ENCODE assay signal across 10 cellular contexts in genomic region chr4:137310593-137311490, GRCh38.
DNase-seq lines count a peak whose midpoint lies in the region; ATAC-seq and TF ChIP-seq lines count a peak whose summit lies in the region.
"Had no signal": no experiment of that assay in that cellular context is flagged by ENCODE, and none has a peak within 500 bp of the region (broad histone marks: within the 10 kb centered on the region; RNA-seq: fewer than 3 reads in every experiment).

No MANE protein-coding gene starts in this region.

- H3K9me2 ChIP-seq in Karpas-422 (replicated peaks; ENCODE audit: insufficient read depth, low read length), result no peaks in the 10 kb centered on the region

- H3K4me1 ChIP-seq in subcutaneous abdominal adipose tissue (ENCODE audit: control insufficient read depth in 5 of 5, insufficient read depth in 5 of 5, low read length in 5 of 5), result peaks cover 0 to 21% (median 7%) of the 10 kb centered on the region in 5 donors
- no peaks in the 10 kb centered on the region for H3K4me1 ChIP-seq in Karpas-422 (ENCODE audit: low read length)

- H3K27me3 ChIP-seq in subcutaneous abdominal adipose tissue (ENCODE audit: control insufficient read depth in 5 of 5, insufficient read depth in 4 of 5, low read length in 5 of 5) (no peaks in the 10 kb centered on the region), Karpas-422 (ENCODE audit: low read length) (no peaks in the 10 kb centered on the region)
- H3K27me3 ChIP-seq: cardiac muscle cell, neutrophil had no signal

- no peaks in the 10 kb centered on the region for H3K36me3 ChIP-seq in subcutaneous abdominal adipose tissue (ENCODE audit: control insufficient read depth in 5 of 5, insufficient read depth in 5 of 5, low read length in 5 of 5)
- H3K36me3 ChIP-seq in Karpas-422 (ENCODE audit: insufficient read depth, low read length), result no peaks in the 10 kb centered on the region
- H3K36me3 ChIP-seq: cardiac muscle cell, neutrophil had no signal

- H3K4me3 ChIP-seq in fibroblast of villous mesenchyme (ENCODE audit: low read depth, low read length), result no peak overlapping the region
- H3K4me3 ChIP-seq in subcutaneous abdominal adipose tissue (ENCODE audit: low read depth in 1 of 5, low read length in 5 of 5), result no peak overlapping the region
- H3K4me3 ChIP-seq in Karpas-422 (ENCODE audit: low read length), result no peak overlapping the region
- H3K4me3 ChIP-seq: cardiac muscle cell had no signal

- no peaks in the 10 kb centered on the region for H3K79me2 ChIP-seq in Karpas-422 (ENCODE audit: low read length)

- peak overlapping the region; percentile 66 for H3K27ac ChIP-seq in subcutaneous abdominal adipose tissue (ENCODE audit: low read depth, low read length)
- no peak overlapping the region for H3K27ac ChIP-seq in Karpas-422 (ENCODE audit: low read length)
- H3K27ac ChIP-seq: cardiac muscle cell, neutrophil had no signal

- H4K20me1 ChIP-seq in Karpas-422 (ENCODE audit: insufficient read depth, low read depth, low read length), result no peaks in the 10 kb centered on the region

- peak; percentile 77 for DNase-seq in GM04503 (ENCODE audit: low read depth)
- DNase-seq in fibroblast of villous mesenchyme (ENCODE audit: low read depth), result peak; percentile 86
- DNase-seq in AML-193 (lab: John Stamatoyannopoulos, UW), result no peak
- DNase-seq in hypothalamus (lab: John Stamatoyannopoulos, UW), result no peak
- DNase-seq in Karpas-422, result no peak
- DNase-seq: activated CD8-positive, alpha-beta memory T cell treated with anti-CD3 and anti-CD28 coated beads for 24 hours had no signal

- peak; percentile 94 for ATAC-seq in SK-N-SH treated with all-trans-retinoic acid at 6 μM for 48 hours

- no peak overlapping the region for H3K4me2 ChIP-seq in Karpas-422 (ENCODE audit: low read depth, low read length, poor library complexity, severe bottlenecking)

- no peak for TF ChIP-seq CTCF in fibroblast of villous mesenchyme (IDR thresholded peaks at IDR 0.05; ENCODE audit: insufficient read depth, low read depth, low read length)

- no peak overlapping the region for H2AFZ ChIP-seq in Karpas-422 (ENCODE audit: low read length)

- no peaks in the 10 kb centered on the region for H3K9me3 ChIP-seq in subcutaneous abdominal adipose tissue (ENCODE audit: control insufficient read depth in 5 of 5, low read length in 5 of 5)
- peaks cover 20% of the 10 kb centered on the region for H3K9me3 ChIP-seq in Karpas-422 (ENCODE audit: low read length)
- H3K9me3 ChIP-seq: neutrophil had no signal

- H3K9ac ChIP-seq in subcutaneous abdominal adipose tissue (ENCODE audit: low read length in 5 of 5), result no peak overlapping the region
- H3K9ac ChIP-seq in Karpas-422 (ENCODE audit: low read length), result no peak overlapping the region

TF ChIP-seq in SK-N-SH treated with all-trans-retinoic acid at 6 μM for 48 hours, 23 proteins besides CTCF, POLR2A, EP300 and RAD21:
- TF ChIP-seq TOX (CRISPR knock-in tag; IDR thresholded peaks at IDR 0.05; ENCODE audit: borderline replicate concordance) (no peak), ISL1 (CRISPR knock-in tag; IDR thresholded peaks at IDR 0.05) (peak; percentile 32), OSR1 (CRISPR knock-in tag; IDR thresholded peaks at IDR 0.05) (no peak), PPARA (CRISPR knock-in tag; IDR thresholded peaks at IDR 0.05; ENCODE audit: borderline replicate concordance) (no peak), TCF4 (CRISPR knock-in tag; IDR thresholded peaks at IDR 0.05; ENCODE audit: borderline replicate concordance) (peak; percentile 72; the same call in 1 of the 2 replicates)
- TF ChIP-seq, protein P1, sequence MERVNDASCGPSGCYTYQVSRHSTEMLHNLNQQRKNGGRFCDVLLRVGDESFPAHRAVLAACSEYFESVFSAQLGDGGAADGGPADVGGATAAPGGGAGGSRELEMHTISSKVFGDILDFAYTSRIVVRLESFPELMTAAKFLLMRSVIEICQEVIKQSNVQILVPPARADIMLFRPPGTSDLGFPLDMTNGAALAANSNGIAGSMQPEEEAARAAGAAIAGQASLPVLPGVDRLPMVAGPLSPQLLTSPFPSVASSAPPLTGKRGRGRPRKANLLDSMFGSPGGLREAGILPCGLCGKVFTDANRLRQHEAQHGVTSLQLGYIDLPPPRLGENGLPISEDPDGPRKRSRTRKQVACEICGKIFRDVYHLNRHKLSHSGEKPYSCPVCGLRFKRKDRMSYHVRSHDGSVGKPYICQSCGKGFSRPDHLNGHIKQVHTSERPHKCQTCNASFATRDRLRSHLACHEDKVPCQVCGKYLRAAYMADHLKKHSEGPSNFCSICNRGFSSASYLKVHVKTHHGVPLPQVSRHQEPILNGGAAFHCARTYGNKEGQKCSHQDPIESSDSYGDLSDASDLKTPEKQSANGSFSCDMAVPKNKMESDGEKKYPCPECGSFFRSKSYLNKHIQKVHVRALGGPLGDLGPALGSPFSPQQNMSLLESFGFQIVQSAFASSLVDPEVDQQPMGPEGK (CRISPR knock-in tag; IDR thresholded peaks at IDR 0.05; ENCODE audit: borderline replicate concordance), result no peak

Comparison
In these comparisons a context has a peak if more than half of its experiments do, and no peak if none do; other contexts are left out.
1. DNase-seq: peak in GM04503 (single experiment) and fibroblast of villous mesenchyme (single experiment); none in AML-193 (0 of 2), hypothalamus (0 of 51) and Karpas-422 (single experiment).